21 cellular contexts compared by ENCODE assay signal in genomic region chr12:95545303-95545702, GRCh38.
"Had no signal": no experiment of that assay in that cellular context is flagged by ENCODE, and none has a peak within 500 bp of the region (broad histone marks: within the 10 kb centered on the region; RNA-seq: fewer than 3 reads in every experiment).

No MANE protein-coding gene starts in this region.

- H3K4me1 ChIP-seq: psoas muscle, uterus had no signal

- H3K4me3 ChIP-seq: psoas muscle, tibial nerve, uterus had no signal

- ATAC-seq: left ventricle myocardium superior, natural killer cell, psoas muscle had no signal

- H3K36me3 Mint-ChIP-seq: natural killer cell had no signal

- H3K27me3 Mint-ChIP-seq: activated naive CD8-positive, alpha-beta T cell treated with anti-CD3 and anti-CD28 coated beads, Interleukin-2, amount 10 ng/mL, durations not matched to agents 7 days and 5 days had no signal

- DNase-seq: activated CD4-positive, CD25-positive, alpha-beta regulatory T cell treated with anti-CD3 and anti-CD28 coated beads, Interleukin-2, amount 50 U/mL, for 72 hours; activated naive CD4-positive, alpha-beta T cell; activated naive CD8-positive, alpha-beta T cell treated with anti-CD3 and anti-CD28 coated beads, Interleukin-2, amount 10 ng/mL, durations not matched to agents 7 days and 5 days; brain microvascular endothelial cell; cortex of kidney; effector CD8-positive, alpha-beta T cell; head of caudate nucleus; kidney; left ventricle myocardium superior; mesenchymal stem cell; natural killer cell; psoas muscle; small intestine; stimulated activated CD4-positive, alpha-beta T cell treated with anti-CD3 and anti-CD28 coated beads, Interleukin-4, amount 100 ng/mL, for 4 hours; stimulated activated CD8-positive, alpha-beta memory T cell treated with anti-CD3 and anti-CD28 coated beads, Interleukin-4, amount 100 ng/mL, for 48 hours; stimulated activated naive CD4-positive, alpha-beta T cell treated with Interleukin-2 at 50 U/mL for 16 hours; T-helper 9 cell; uterus had no signal

- H3K9me3 Mint-ChIP-seq: central memory CD8-positive, alpha-beta T cell; natural killer cell had no signal

- H3K27me3 ChIP-seq: brain microvascular endothelial cell, tibial nerve, uterus had no signal

- H3K4me3 Mint-ChIP-seq: activated naive CD8-positive, alpha-beta T cell treated with anti-CD3 and anti-CD28 coated beads, Interleukin-2, amount 10 ng/mL, durations not matched to agents 7 days and 5 days; central memory CD8-positive, alpha-beta T cell; natural killer cell had no signal

- H3K9me3 ChIP-seq: tibial nerve, uterus had no signal

- H3K27ac Mint-ChIP-seq: activated naive CD8-positive, alpha-beta T cell treated with anti-CD3 and anti-CD28 coated beads, Interleukin-2, amount 10 ng/mL, durations not matched to agents 7 days and 5 days; natural killer cell had no signal

- H3K27ac ChIP-seq: brain microvascular endothelial cell, epithelial cell of prostate, psoas muscle, uterus had no signal

- H3K36me3 ChIP-seq: brain microvascular endothelial cell, tibial nerve, uterus had no signal
